1 cellular context compared by ENCODE assay signal in genomic region chr18:57980573-57981348, GRCh38.
TF ChIP-seq lines count a peak whose summit lies in the region.

No MANE protein-coding gene starts in this region.

TF ChIP-seq in HEK293, 187 proteins besides CTCF, POLR2A, EP300 and RAD21 (continued from another document):
- TF ChIP-seq PRDM10 (tag by site-specific recombination; IDR thresholded peaks at IDR 0.05) (0 out of 2 replicates have a peak, but pooled peaks have one; percentile 11), ZNF366 (tag by site-specific recombination; conservative IDR thresholded peaks at IDR 0.05) (peak; percentile 37; the same call in 1 of the 2 replicates)
